In genomic region chr19:6373096-6373812, GRCh38 we compare ENCODE assay signal across 8 cellular contexts. TPM values are rescaled to one million over a fixed set of nuclear protein-coding genes. Genes with fewer than 3 reads are reported as not detected.
DNase-seq lines count a peak whose midpoint lies in the region; ATAC-seq and TF ChIP-seq lines count a peak whose summit lies in the region.

No MANE protein-coding gene starts in this region.

- H3K4me1 ChIP-seq in mucosa of rectum (ENCODE audit: control insufficient read depth in 2 of 2, insufficient read depth in 2 of 2, low read length in 2 of 2) = peaks cover 4 to 13% of the 10 kb centered on the region in 2 donors

- ATAC-seq in GM21723 (IDR thresholded peaks at IDR 0.05; ENCODE audit: unreplicated experiment) = peak; percentile 48

- H3K27me3 ChIP-seq in mucosa of rectum (ENCODE audit: control insufficient read depth in 2 of 2, insufficient read depth in 2 of 2, low read length in 2 of 2) = no peaks in the 10 kb centered on the region

- H3K36me3 ChIP-seq in mucosa of rectum (ENCODE audit: control insufficient read depth in 2 of 2, insufficient read depth in 2 of 2, low read length in 2 of 2) = peaks cover 11 to 12% of the 10 kb centered on the region in 2 donors

- no peaks in the 10 kb centered on the region for H3K9me3 ChIP-seq in mucosa of rectum (ENCODE audit: control insufficient read depth in 2 of 2, low read length in 2 of 2)

- peak; percentile 65 for DNase-seq in Caki2 (ENCODE audit: low read depth)
- DNase-seq in KBM-7 = peak; percentile 89
- peak; percentile 69 for DNase-seq in OCI-M2 (lab: John Stamatoyannopoulos, UW; ENCODE audit: unreplicated experiment)
- peak; percentile 99 for DNase-seq in activated T-cell treated with anti-CD3 and anti-CD28 coated beads for 48 hours (ENCODE audit: low read depth)
- DNase-seq in epithelial cell of proximal tubule (ENCODE audit: low read depth) = peak; percentile 54
- DNase-seq in stimulated activated CD8-positive, alpha-beta memory T cell treated with anti-CD3 and anti-CD28 coated beads, Interleukin-4, amount 100 ng/mL, for 1 hour (ENCODE audit: low read depth in 2 of 2, low spot score in 1 of 2) = peak; percentile 95 to 96

- H3K9ac ChIP-seq in mucosa of rectum (ENCODE audit: low read depth in 1 of 2, low read length in 2 of 2) = peak overlapping the region; percentile 77 to 99

- in situ Hi-C loops in Caki2 (cut with HindIII; ENCODE audit: low pct_unique_long_range_greater_than_20kb, low sequenced_read_pairs) (no loop called here), KBM-7 (cut with MboI; ENCODE audit: low pct_unique_long_range_greater_than_20kb, low sequenced_read_pairs) (no loop called here)

- peak overlapping the region; percentile 100 for H3K27ac ChIP-seq in mucosa of rectum (ENCODE audit: low read depth in 2 of 2, low read length in 2 of 2)

- no peak for TF ChIP-seq CTCF in epithelial cell of proximal tubule (conservative IDR thresholded peaks at IDR 0.05; ENCODE audit: low read depth, low read length)

- H3K4me3 ChIP-seq in epithelial cell of proximal tubule (ENCODE audit: low read depth, low read length) = peak overlapping the region; percentile 89
- peak overlapping the region; percentile 80 to 88 for H3K4me3 ChIP-seq in mucosa of rectum (ENCODE audit: low read length in 2 of 2)

RNA-seq across cellular contexts. Expression of gene ALKBH7, which starts 0.7 kb away (rescaled TPM):
- 55.3 and 62.4 TPM in 2 replicates for total RNA-seq in Caki2 (2014; rRNA removed; shearing (Covaris generic); ENCODE audit: low replicate concordance)
- total RNA-seq in epithelial cell of proximal tubule = 56.4 and 80.7 TPM in 2 replicates

RNA-seq across cellular contexts. Expression of gene PSPN, which starts 2.5 kb away (rescaled TPM):
- total RNA-seq in Caki2 (2014; rRNA removed; shearing (Covaris generic); ENCODE audit: low replicate concordance) = 0.07 and 0.17 TPM in 2 replicates
- total RNA-seq in epithelial cell of proximal tubule = 0.58 and 5.2 TPM in 2 replicates

RNA-seq across cellular contexts. Expression of gene CLPP, which starts 11.9 kb away (rescaled TPM):
- 50.5 and 55.4 TPM in 2 replicates for total RNA-seq in Caki2 (2014; rRNA removed; shearing (Covaris generic); ENCODE audit: low replicate concordance)
- 102 and 237 TPM in 2 replicates for total RNA-seq in epithelial cell of proximal tubule

RNA-seq across cellular contexts. Expression of gene GTF2F1, which starts 19.7 kb away (rescaled TPM):
- total RNA-seq in Caki2 (2014; rRNA removed; shearing (Covaris generic); ENCODE audit: low replicate concordance) = 37.4 and 44.0 TPM in 2 replicates
- 42.1 and 42.2 TPM in 2 replicates for total RNA-seq in epithelial cell of proximal tubule

RNA-seq across cellular contexts. Expression of gene ACER1, which starts 39.8 kb away (rescaled TPM):
- not detected in 2 replicates for total RNA-seq in Caki2 (2014; rRNA removed; shearing (Covaris generic); ENCODE audit: low replicate concordance)
- total RNA-seq in epithelial cell of proximal tubule = not detected in 2 replicates

Comparison
In these comparisons a context has a peak if more than half of its experiments do, and no peak if none do; other contexts are left out.
1. Peak in every context shown above with its lines: DNase-seq, ATAC-seq, H3K4me3 ChIP-seq and H3K27ac ChIP-seq.